In genomic region chr1:88683848-88684481, GRCh38 we compare ENCODE assay signal across 1 cellular context.
TF ChIP-seq lines count a peak whose summit lies in the region.

PKN2 (plus strand) TSS chr1:88684273; CDS start chr1:88684581, 308 bp downstream.

TF ChIP-seq in HepG2, 621 proteins besides CTCF, POLR2A, EP300 and RAD21 (continued from another document and continues in another):
- peak; percentile 70 for TF ChIP-seq PRDM15 (CRISPR knock-in tag; IDR thresholded peaks at IDR 0.05)
- no peak for TF ChIP-seq MTA1 (CRISPR knock-in tag; IDR thresholded peaks at IDR 0.05; ENCODE audit: borderline replicate concordance)
- no peak for TF ChIP-seq MAFG (CRISPR knock-in tag; IDR thresholded peaks at IDR 0.05)
- no peak for TF ChIP-seq ZNF30 (CRISPR knock-in tag; IDR thresholded peaks at IDR 0.05)
- TF ChIP-seq NPAS2 (CRISPR knock-in tag; IDR thresholded peaks at IDR 0.05; ENCODE audit: borderline replicate concordance), result no peak
- 0 out of 2 replicates have a peak, but pooled peaks have one; percentile 58 for TF ChIP-seq ELF3 (CRISPR knock-in tag; IDR thresholded peaks at IDR 0.05)
- TF ChIP-seq DBP (CRISPR knock-in tag; IDR thresholded peaks at IDR 0.05; ENCODE audit: not compliant biosample characterization), result no peak
- TF ChIP-seq KDM5A (IDR thresholded peaks at IDR 0.05; ENCODE audit: borderline replicate concordance, low read length), result peak; percentile 66; the same call in 1 of the 2 replicates
- no peak for TF ChIP-seq ZNF33B (CRISPR knock-in tag; IDR thresholded peaks at IDR 0.05)
- TF ChIP-seq CENPT (CRISPR knock-in tag; IDR thresholded peaks at IDR 0.05; ENCODE audit: low read depth), result 0 out of 2 replicates have a peak, but pooled peaks have one; percentile 54
- TF ChIP-seq RARA (CRISPR knock-in tag; IDR thresholded peaks at IDR 0.05), result peak; percentile 51
- TF ChIP-seq PATZ1 (CRISPR knock-in tag; IDR thresholded peaks at IDR 0.05), result peak; percentile 77
- peak; percentile 32; the same call in 1 of the 2 replicates for TF ChIP-seq ATF3 (CRISPR knock-in tag; IDR thresholded peaks at IDR 0.05)
- TF ChIP-seq ZSCAN9 (CRISPR knock-in tag; IDR thresholded peaks at IDR 0.05; ENCODE audit: borderline replicate concordance), result no peak
- no peak for TF ChIP-seq THYN1 (CRISPR knock-in tag; IDR thresholded peaks at IDR 0.05; ENCODE audit: borderline replicate concordance, low read depth)
- peak; percentile 59; the same call in 1 of the 2 replicates for TF ChIP-seq MAF1 (CRISPR knock-in tag; IDR thresholded peaks at IDR 0.05; ENCODE audit: borderline replicate concordance)
- no peak for TF ChIP-seq CHCHD3 (CRISPR knock-in tag; IDR thresholded peaks at IDR 0.05)
- TF ChIP-seq HNF1B (CRISPR knock-in tag; IDR thresholded peaks at IDR 0.05), result peak; percentile 90
- no peak for TF ChIP-seq JUN (CRISPR knock-in tag; IDR thresholded peaks at IDR 0.05)
- peak; percentile 90 for TF ChIP-seq BHLHE40 (IDR thresholded peaks at IDR 0.05; ENCODE audit: low read length)
- no peak for TF ChIP-seq HMG20B (CRISPR knock-in tag; conservative IDR thresholded peaks at IDR 0.05)
- peak; percentile 74; the same call in 1 of the 2 replicates for TF ChIP-seq NAIF1 (CRISPR knock-in tag; IDR thresholded peaks at IDR 0.05; ENCODE audit: borderline replicate concordance)
- no peak for TF ChIP-seq TEAD2 (CRISPR knock-in tag; IDR thresholded peaks at IDR 0.05)
- peak; percentile 81 for TF ChIP-seq YY1 (IDR thresholded peaks at IDR 0.05; ENCODE audit: insufficient read depth, insufficient replicate concordance, low read depth, low read length)
- peak; percentile 25; the same call in 1 of the 2 replicates for TF ChIP-seq MYNN (CRISPR knock-in tag; IDR thresholded peaks at IDR 0.05; ENCODE audit: low read depth)
- 0 out of 2 replicates have a peak, but pooled peaks have one; percentile 38 for TF ChIP-seq NFKBIZ (CRISPR knock-in tag; IDR thresholded peaks at IDR 0.05)
- TF ChIP-seq ZNF740 (CRISPR knock-in tag; IDR thresholded peaks at IDR 0.05), result no peak
- TF ChIP-seq ZNF20 (CRISPR knock-in tag; IDR thresholded peaks at IDR 0.05), result no peak
- peak; percentile 42 for TF ChIP-seq BCL6 (CRISPR knock-in tag; IDR thresholded peaks at IDR 0.05)
- TF ChIP-seq BCL3 (CRISPR knock-in tag; IDR thresholded peaks at IDR 0.05), result peak; percentile 62; the same call in 1 of the 2 replicates
- TF ChIP-seq NFAT5 (CRISPR knock-in tag; IDR thresholded peaks at IDR 0.05), result no peak
- no peak for TF ChIP-seq ZNF318 (CRISPR knock-in tag; IDR thresholded peaks at IDR 0.05)
